28 cellular contexts compared by ENCODE assay signal in genomic region chr10:44929356-44930113, GRCh38. TPM values are rescaled to one million over a fixed set of nuclear protein-coding genes. Genes with fewer than 3 reads are reported as not detected.
DNase-seq lines count a peak whose midpoint lies in the region; ATAC-seq and TF ChIP-seq lines count a peak whose summit lies in the region.
"Had no signal": no experiment of that assay in that cellular context is flagged by ENCODE, and none has a peak within 500 bp of the region (broad histone marks: within the 10 kb centered on the region; RNA-seq: fewer than 3 reads in every experiment).

No MANE protein-coding gene starts in this region.

- no peak overlapping the region for H2BK5ac ChIP-seq in neuronal stem cell (ENCODE audit: low read length)

- peak overlapping the region; percentile 43 for H2BK120ac ChIP-seq in neuronal stem cell (ENCODE audit: low read depth, low read length)

- no peak overlapping the region for H3K14ac ChIP-seq in neuronal stem cell (ENCODE audit: low read length)

- DNase-seq in D341Med (ENCODE audit: low spot score) (peak; percentile 18), coronary artery (ENCODE audit: low spot score) (peak; percentile 63), left colon (no peak), neuronal stem cell (ENCODE audit: low spot score) (no peak), A673 (ENCODE audit: low spot score) (no peak), MCF 10A (ENCODE audit: unreplicated experiment) (no peak)
- DNase-seq: C1 segment of cervical spinal cord; CD8-positive, alpha-beta memory T cell; DMS79 treated with DMSO at 0.1 percent for 48 hours; GF-D8; KBM-7; MG63; NCI-H1694; NCI-H2081 treated with DMSO at 0.1 percent for 48 hours; NCI-H2171; NCI-H226; NCI-H510A; NCI-H69; SHP77 had no signal

- H2BK12ac ChIP-seq in neuronal stem cell (ENCODE audit: low read length): no peak overlapping the region

- H3K9me3 Mint-ChIP-seq in MCF 10A (ENCODE audit: unreplicated experiment): peaks cover 6% of the 10 kb centered on the region
- H3K9me3 Mint-ChIP-seq in stimulated activated memory B cell treated with anti-CD40 and anti-IgM and Interleukin-4, amounts not matched to agents 10 μg/mL and 1 μg/mL and 100 μg/mL, for 72 hours: no peaks in the 10 kb centered on the region
- H3K9me3 Mint-ChIP-seq: CD8-positive, alpha-beta memory T cell had no signal

- H3K9me3 ChIP-seq in neuronal stem cell (replicated peaks in 1 of 2; ENCODE audit: control insufficient read depth in 2 of 2, insufficient read depth in 1 of 2, low read depth in 1 of 2, low read length in 2 of 2): peaks cover 0 to 5% of the 10 kb centered on the region in 2 donors
- H3K9me3 ChIP-seq in A673 (ENCODE audit: low read depth, low read length, poor library complexity, severe bottlenecking): no peaks in the 10 kb centered on the region
- H3K9me3 ChIP-seq: A549, MG63 had no signal

- H3K4ac ChIP-seq in neuronal stem cell (ENCODE audit: low read length): no peak overlapping the region

- no peak overlapping the region for H3K9ac ChIP-seq in neuronal stem cell (ENCODE audit: low read depth, low read length, poor library complexity)

- no peak overlapping the region for H2AFZ ChIP-seq in neuronal stem cell (ENCODE audit: low read length)

- no peaks in the 10 kb centered on the region for H3K4me1 Mint-ChIP-seq in MCF 10A (ENCODE audit: insufficient read depth, unreplicated experiment)
- H3K4me1 Mint-ChIP-seq in stimulated activated memory B cell treated with anti-CD40 and anti-IgM and Interleukin-4, amounts not matched to agents 10 μg/mL and 1 μg/mL and 100 μg/mL, for 72 hours: no peaks in the 10 kb centered on the region
- H3K4me1 Mint-ChIP-seq: CD8-positive, alpha-beta memory T cell had no signal

- H3K4me1 ChIP-seq in neuronal stem cell (ENCODE audit: control insufficient read depth in 2 of 2, insufficient read depth in 1 of 2, low read depth in 1 of 2, low read length in 2 of 2) (peaks cover 3 to 9% of the 10 kb centered on the region in 2 donors), A673 (ENCODE audit: insufficient read depth, low read length, poor library complexity, severe bottlenecking) (no peaks in the 10 kb centered on the region)
- H3K4me1 ChIP-seq: A549 had no signal

- no peak overlapping the region for H3K4me3 ChIP-seq in coronary artery
- no peak overlapping the region for H3K4me3 ChIP-seq in neuronal stem cell (ENCODE audit: low read length in 2 of 2)
- H3K4me3 ChIP-seq in A673 (ENCODE audit: low read depth, low read length, poor library complexity, severe bottlenecking): no peak overlapping the region
- H3K4me3 ChIP-seq: A549, MG63 had no signal

- WGBS in neuronal stem cell (ENCODE audit: extremely low coverage in 2 of 2, insufficient read length in 2 of 2, insufficient replicate concordance in 1 of 2), 2 donors: no CpG with 5 or more reads among the region's 8 CpGs

- CTCF ChIA-PET in A673 (lab: Charles Lee) (no interaction called here), MCF 10A (lab: Yijun Ruan, JAX) (interaction anchor here (0.7 to 0.8 kb wide), 3 partner anchors 21 to 1256 kb away, joined by 3 to 5 read pairs (median 3); no protein-coding TSS in a partner anchor)

- H3K23ac ChIP-seq in neuronal stem cell (ENCODE audit: low read depth, low read length, poor library complexity): no peak overlapping the region

- no peaks in the 10 kb centered on the region for H3K36me3 ChIP-seq in neuronal stem cell (replicated peaks in 1 of 2; ENCODE audit: control insufficient read depth in 2 of 2, insufficient read depth in 2 of 2, low read length in 2 of 2)
- no peaks in the 10 kb centered on the region for H3K36me3 ChIP-seq in A673 (ENCODE audit: insufficient read depth, low read length, poor library complexity, severe bottlenecking)
- H3K36me3 ChIP-seq: MG63 had no signal

- peaks cover 0 to 5% (median 0%) of the 10 kb centered on the region in 3 experiments for H3K27me3 ChIP-seq in neuronal stem cell (ENCODE audit: control insufficient read depth in 3 of 3, insufficient read depth in 3 of 3, low read depth in 1 of 3, low read length in 3 of 3)
- no peaks in the 10 kb centered on the region for H3K27me3 ChIP-seq in A673 (replicated peaks; ENCODE audit: insufficient read depth, low read depth, low read length, poor library complexity)
- H3K27me3 ChIP-seq: MG63 had no signal

- no peak overlapping the region for H2AK5ac ChIP-seq in neuronal stem cell (ENCODE audit: low read depth, low read length)

- H3K79me1 ChIP-seq in neuronal stem cell (ENCODE audit: low read depth, low read length): no peaks in the 10 kb centered on the region

- intact Hi-C loops in left colon (cut with DNase I, micrococcal nuclease) (loop anchor here in 1 of 2 donors (5.0 kb wide), 1 partner anchor 48 kb away; the partner anchor contains the start of gene DEPP1), A673 (cut with micrococcal nuclease; ENCODE audit: unreplicated experiment) (loop anchor here (5.0 kb wide), 2 partner anchors 48 to 63 kb away; partner anchors contain the start of gene DEPP1), MCF 10A (cut with micrococcal nuclease) (loop anchor here (10.0 kb wide), 1 partner anchor 305 kb away; no protein-coding TSS in a partner anchor)

- H3K27ac Mint-ChIP-seq in MCF 10A (ENCODE audit: low read depth, unreplicated experiment): no peak overlapping the region
- H3K27ac Mint-ChIP-seq in stimulated activated memory B cell treated with anti-CD40 and anti-IgM and Interleukin-4, amounts not matched to agents 10 μg/mL and 1 μg/mL and 100 μg/mL, for 72 hours: no peak overlapping the region

- no peak overlapping the region for H4K91ac ChIP-seq in neuronal stem cell (ENCODE audit: low read depth, low read length, poor library complexity)

- H3K36me3 Mint-ChIP-seq in MCF 10A (ENCODE audit: insufficient read depth, unreplicated experiment): no peaks in the 10 kb centered on the region
- H3K36me3 Mint-ChIP-seq in stimulated activated memory B cell treated with anti-CD40 and anti-IgM and Interleukin-4, amounts not matched to agents 10 μg/mL and 1 μg/mL and 100 μg/mL, for 72 hours: no peaks in the 10 kb centered on the region
- H3K36me3 Mint-ChIP-seq: CD8-positive, alpha-beta memory T cell had no signal

- POLR2A ChIA-PET in A673 (lab: Charles Lee; ENCODE audit: low non-redundant PET): no interaction called here
- POLR2A ChIA-PET in MCF 10A (lab: Yijun Ruan, JAX): no interaction called here

- H3K27me3 Mint-ChIP-seq in MCF 10A (ENCODE audit: insufficient read depth, unreplicated experiment): peaks cover 19% of the 10 kb centered on the region
- H3K27me3 Mint-ChIP-seq in stimulated activated memory B cell treated with anti-CD40 and anti-IgM and Interleukin-4, amounts not matched to agents 10 μg/mL and 1 μg/mL and 100 μg/mL, for 72 hours: peaks cover 22% of the 10 kb centered on the region

- peak overlapping the region; percentile 49 for H3K18ac ChIP-seq in neuronal stem cell (ENCODE audit: low read length)

- H3K27ac ChIP-seq in coronary artery (no peak overlapping the region), neuronal stem cell (replicated peaks; ENCODE audit: low read length) (no peak overlapping the region), A673 (ENCODE audit: low read depth, low read length, poor library complexity, severe bottlenecking) (no peak overlapping the region)
- H3K27ac ChIP-seq: A549, RWPE1 had no signal

- H4K8ac ChIP-seq in neuronal stem cell (ENCODE audit: low read depth, low read length): no peak overlapping the region

- peak; percentile 19 for ATAC-seq in left colon
- ATAC-seq in GM18517 (IDR thresholded peaks at IDR 0.05; ENCODE audit: unreplicated experiment): no peak
- no peak for ATAC-seq in stimulated activated memory B cell treated with anti-CD40 and anti-IgM and Interleukin-4, amounts not matched to agents 10 μg/mL and 1 μg/mL and 100 μg/mL, for 72 hours
- ATAC-seq: A549, Panc1 had no signal

- BruUV-seq in A673 (replicated peaks; lab: Mats Ljungman, UMichigan) (no TSS peak), MCF 10A (replicated peaks; lab: Mats Ljungman, UMichigan) (no TSS peak)

- no peak overlapping the region for H2BK15ac ChIP-seq in neuronal stem cell (ENCODE audit: low read length)

- no peak overlapping the region for H3K4me3 Mint-ChIP-seq in MCF 10A (ENCODE audit: unreplicated experiment)
- H3K4me3 Mint-ChIP-seq in stimulated activated memory B cell treated with anti-CD40 and anti-IgM and Interleukin-4, amounts not matched to agents 10 μg/mL and 1 μg/mL and 100 μg/mL, for 72 hours: no peak overlapping the region
- H3K4me3 Mint-ChIP-seq: CD8-positive, alpha-beta memory T cell had no signal

- no peak overlapping the region for H3K4me2 ChIP-seq in neuronal stem cell (ENCODE audit: insufficient read depth, low read length, poor library complexity, severe bottlenecking)
- H3K4me2 ChIP-seq: A549 had no signal

- TF ChIP-seq CTCF in coronary artery (IDR thresholded peaks at IDR 0.05): no peak
- no peak for TF ChIP-seq CTCF in A673 (conservative IDR thresholded peaks at IDR 0.05; ENCODE audit: low read depth, low read length)
- no peak for TF ChIP-seq CTCF in MCF 10A (IDR thresholded peaks at IDR 0.05; ENCODE audit: unreplicated experiment)

RNA-seq across cellular contexts. Expression of gene TMEM72, which starts 18.4 kb away (rescaled TPM):
- total RNA-seq in left colon (10 to 100 TPM; 25.0 to 33.1 TPM), A673 (2021) (0.80 and 1.4 TPM in 2 replicates), MCF 10A (2022) (not detected in 2 replicates)
- polyA plus RNA-seq in neuronal stem cell (2013, experiment 1 of 2): not detected
- 0.03 TPM for polyA plus RNA-seq in neuronal stem cell (2013, experiment 2 of 2)
- total RNA-seq: CD8-positive, alpha-beta memory T cell; HT1080; LHCN-M2; OCI-LY7; SK-MEL-5 had no signal
- polyA plus RNA-seq: A549; CD8-positive, alpha-beta memory T cell had no signal

RNA-seq across cellular contexts. Expression of gene RASSF4, which starts 30.1 kb away (rescaled TPM):
- total RNA-seq in left colon: 10 to 100 TPM; 29.4 to 44.7 TPM
- polyA plus RNA-seq in neuronal stem cell (2013, experiment 1 of 2): 13.0 TPM
- polyA plus RNA-seq in neuronal stem cell (2013, experiment 2 of 2): 13.1 TPM
- total RNA-seq in A673 (2021): 0.71 and 1.6 TPM in 2 replicates
- 0.22 TPM in 1 of 2 replicates, not detected in the other for total RNA-seq in MCF 10A (2022)

RNA-seq across cellular contexts. Expression of gene DEPP1, which starts 49.1 kb away (rescaled TPM):
- 10 to 100 TPM; 13.4 to 17.1 TPM for total RNA-seq in left colon
- 0.22 TPM for polyA plus RNA-seq in neuronal stem cell (2013, experiment 1 of 2)
- 0.26 TPM for polyA plus RNA-seq in neuronal stem cell (2013, experiment 2 of 2)
- 0.54 and 1.1 TPM in 2 replicates for total RNA-seq in A673 (2021)
- total RNA-seq in MCF 10A (2022): 0.76 and 0.84 TPM in 2 replicates
- polyA plus RNA-seq: CD8-positive, alpha-beta memory T cell had no signal

Comparison
In these comparisons a context has a peak if more than half of its experiments do, and no peak if none do; other contexts are left out.
1. DNase-seq: peak in D341Med (single experiment) and coronary artery (single experiment); none in left colon (0 of 2), neuronal stem cell (single experiment), A673 (single experiment) and MCF 10A (single experiment).
2. RNA of gene TMEM72, which starts 18.4 kb away (total RNA-seq): 25.0 to 33.1 TPM in left colon; 0.80 to 1.4 TPM in A673 and not detected in MCF 10A; every median in the first group is over 10 times any median in the second.
3. RNA of gene RASSF4, which starts 30.1 kb away (total RNA-seq): 29.4 to 44.7 TPM in left colon; 0.71 to 1.6 TPM in A673 and 0.22 TPM in MCF 10A; every median in the first group is over 10 times any median in the second.